Comparison of ENCODE assay signal across 15 cellular contexts in genomic region chr3:185711255-185711870, GRCh38.
DNase-seq lines count a peak whose midpoint lies in the region; ATAC-seq and TF ChIP-seq lines count a peak whose summit lies in the region.
"Had no signal": no experiment of that assay in that cellular context is flagged by ENCODE, and none has a peak within 500 bp of the region (broad histone marks: within the 10 kb centered on the region; RNA-seq: fewer than 3 reads in every experiment).

No MANE protein-coding gene starts in this region.

- no peak for TF ChIP-seq EP300 in stomach (IDR thresholded peaks at IDR 0.05)

- H3K4me1 Mint-ChIP-seq in endodermal cell: peaks cover 38% of the 10 kb centered on the region
- H3K4me1 Mint-ChIP-seq in mesothelial cell of epicardium: peaks cover 31% of the 10 kb centered on the region
- H3K4me1 Mint-ChIP-seq: activated naive CD8-positive, alpha-beta T cell treated with anti-CD3 and anti-CD28 coated beads, Interleukin-2, amount 50 U/mL, for 24 hours had no signal

- H3K36me3 Mint-ChIP-seq in endodermal cell (ENCODE audit: low read depth) (peaks cover 8% of the 10 kb centered on the region), mesothelial cell of epicardium (no peaks in the 10 kb centered on the region)

- peak; percentile 20 for DNase-seq in CD1c-positive myeloid dendritic cell (ENCODE audit: extremely low spot score)
- DNase-seq in Kasumi-1 (lab: John Stamatoyannopoulos, UW): peak; percentile 7 to 17
- DNase-seq in endodermal cell: peak; percentile 70
- DNase-seq in mesothelial cell of epicardium (ENCODE audit: low spot score in 2 of 2, unreplicated experiment in 2 of 2): no peak
- DNase-seq in left lung: no peak
- DNase-seq in stomach: no peak
- DNase-seq: activated CD4-positive, alpha-beta T cell treated with anti-CD3 and anti-CD28 coated beads, Interleukin-2, amount 50 U/mL, for 48 hours; activated naive CD8-positive, alpha-beta T cell treated with anti-CD3 and anti-CD28 coated beads, Interleukin-2, amount 50 U/mL, for 24 hours; activated T-cell treated with anti-CD3 and anti-CD28 coated beads, Interleukin-2, amount 50 U/mL, for 48 hours; cerebellar nuclear complex; NCI-H1694 treated with DMSO at 0.1 percent for 48 hours; NCI-H510A; stimulated activated naive CD8-positive, alpha-beta T cell treated with anti-CD3 and anti-CD28 coated beads, Interleukin-15, amount 100 ng/mL, for 72 hours had no signal

- H3K36me3 ChIP-seq in endodermal cell (ENCODE audit: control insufficient read depth, insufficient read depth, low read length) (no peaks in the 10 kb centered on the region), left lung (no peaks in the 10 kb centered on the region), stomach (no peaks in the 10 kb centered on the region)

- ATAC-seq in left lung (no peak), HG02798 (IDR thresholded peaks at IDR 0.05; ENCODE audit: poor library complexity, unreplicated experiment) (no peak)
- no peak for ATAC-seq in activated CD4-positive, CD25-positive, alpha-beta regulatory T cell treated with anti-CD3 and anti-CD28 coated beads, Interleukin-2, amount 50 U/mL, for 24 hours
- ATAC-seq: activated naive CD8-positive, alpha-beta T cell treated with anti-CD3 and anti-CD28 coated beads, Interleukin-2, amount 50 U/mL, for 24 hours; stimulated activated naive CD8-positive, alpha-beta T cell treated with anti-CD3 and anti-CD28 coated beads, Interleukin-15, amount 100 ng/mL, for 72 hours had no signal

- H3K9me3 ChIP-seq in endodermal cell (ENCODE audit: control insufficient read depth, low read length): no peaks in the 10 kb centered on the region
- H3K9me3 ChIP-seq in left lung: no peaks in the 10 kb centered on the region
- no peaks in the 10 kb centered on the region for H3K9me3 ChIP-seq in stomach

- H3K9me3 Mint-ChIP-seq in endodermal cell: no peaks in the 10 kb centered on the region
- no peaks in the 10 kb centered on the region for H3K9me3 Mint-ChIP-seq in mesothelial cell of epicardium
- H3K9me3 Mint-ChIP-seq: activated naive CD8-positive, alpha-beta T cell treated with anti-CD3 and anti-CD28 coated beads, Interleukin-2, amount 50 U/mL, for 24 hours; stimulated activated naive CD8-positive, alpha-beta T cell treated with anti-CD3 and anti-CD28 coated beads, Interleukin-15, amount 100 ng/mL, for 72 hours had no signal

- no peak for TF ChIP-seq POLR2A in stomach (IDR thresholded peaks at IDR 0.05)

- TF ChIP-seq CTCF in endodermal cell (conservative IDR thresholded peaks at IDR 0.05) (no peak), mesothelial cell of epicardium (IDR thresholded peaks at IDR 0.05; ENCODE audit: unreplicated experiment) (no peak), left lung (IDR thresholded peaks at IDR 0.05) (no peak), stomach (IDR thresholded peaks at IDR 0.05) (no peak)

- H3K27ac ChIP-seq in endodermal cell (ENCODE audit: low read depth, low read length): no peak overlapping the region
- H3K27ac ChIP-seq in left lung: no peak overlapping the region
- no peak overlapping the region for H3K27ac ChIP-seq in stomach

- peak overlapping the region; percentile 2 for H3K27ac Mint-ChIP-seq in endodermal cell
- peak overlapping the region; percentile 73 for H3K27ac Mint-ChIP-seq in mesothelial cell of epicardium
- H3K27ac Mint-ChIP-seq: activated naive CD8-positive, alpha-beta T cell treated with anti-CD3 and anti-CD28 coated beads, Interleukin-2, amount 50 U/mL, for 24 hours; stimulated activated naive CD8-positive, alpha-beta T cell treated with anti-CD3 and anti-CD28 coated beads, Interleukin-15, amount 100 ng/mL, for 72 hours had no signal

- H3K4me3 Mint-ChIP-seq in endodermal cell: no peak overlapping the region
- H3K4me3 Mint-ChIP-seq in mesothelial cell of epicardium: no peak overlapping the region
- H3K4me3 Mint-ChIP-seq: activated naive CD8-positive, alpha-beta T cell treated with anti-CD3 and anti-CD28 coated beads, Interleukin-2, amount 50 U/mL, for 24 hours; stimulated activated naive CD8-positive, alpha-beta T cell treated with anti-CD3 and anti-CD28 coated beads, Interleukin-15, amount 100 ng/mL, for 72 hours had no signal

- H3K27me3 ChIP-seq in endodermal cell (ENCODE audit: control insufficient read depth, insufficient read depth, low read length, poor library complexity, severe bottlenecking) (no peaks in the 10 kb centered on the region), left lung (no peaks in the 10 kb centered on the region), stomach (peaks cover 0 to 5% (median 0%) of the 10 kb centered on the region in 3 donors)

- no peak overlapping the region for H3K9ac ChIP-seq in endodermal cell (ENCODE audit: extremely low read depth, low read length, poor library complexity, severe bottlenecking)

- no peak overlapping the region for H3K4me3 ChIP-seq in endodermal cell (ENCODE audit: low read length)
- H3K4me3 ChIP-seq in left lung: no peak overlapping the region
- H3K4me3 ChIP-seq in stomach: no peak overlapping the region

- 78 to 81% methylated on average over 4 to 8 of the region's 8 CpGs for WGBS in endodermal cell (ENCODE audit: insufficient coverage in 1 of 2, insufficient read length in 1 of 2), 2 experiments
- WGBS in stomach, 5 donors: 61 to 66% (median 62%) methylated on average over 8 of the region's 8 CpGs

- intact Hi-C loops in left lung (cut with DNase I) (no loop called here), stomach (cut with DNase I; ENCODE audit: low total_unique reads) (no loop called here)

- H3K4me1 ChIP-seq in endodermal cell (ENCODE audit: control insufficient read depth, insufficient read depth, low read length): peaks cover 13% of the 10 kb centered on the region
- H3K4me1 ChIP-seq in left lung: peaks cover 0 to 8% of the 10 kb centered on the region in 2 donors
- peaks cover 0 to 2% (median 1%) of the 10 kb centered on the region in 4 donors for H3K4me1 ChIP-seq in stomach

- H3K27me3 Mint-ChIP-seq in endodermal cell (ENCODE audit: insufficient read depth) (no peaks in the 10 kb centered on the region), mesothelial cell of epicardium (ENCODE audit: low read depth) (no peaks in the 10 kb centered on the region)

Comparison
In these comparisons a context has a peak if more than half of its experiments do, and no peak if none do; other contexts are left out.
1. DNase-seq: peak in CD1c-positive myeloid dendritic cell (single experiment), Kasumi-1 (2 of 2) and endodermal cell (single experiment); none in mesothelial cell of epicardium (0 of 2), left lung (0 of 2) and stomach (single experiment).